In genomic region chr22:19607198-19608113, GRCh38 we compare ENCODE assay signal across 10 cellular contexts.
A peak's percentile ranks its signal among the peaks of the same experiment; 100 is the strongest.
DNase-seq lines count a peak whose midpoint lies in the region; ATAC-seq, FAIRE-seq and TF ChIP-seq lines count a peak whose summit lies in the region.
"Had no signal": no experiment of that assay in that cellular context is flagged by ENCODE, and none has a peak within 500 bp of the region (broad histone marks: within the 10 kb centered on the region; RNA-seq: fewer than 3 reads in every experiment).

No MANE protein-coding gene starts in this region.

- TF ChIP-seq CTCF in GM20000 (IDR thresholded peaks at IDR 0.05; ENCODE audit: extremely low read depth, missing control alignments) (no peak), OCI-LY7 (conservative IDR thresholded peaks at IDR 0.05; ENCODE audit: low read length) (no peak), bronchial epithelial cell (IDR thresholded peaks at IDR 0.05; ENCODE audit: insufficient read depth, low read length, severe bottlenecking) (no peak), pancreas (IDR thresholded peaks at IDR 0.05) (no peak), Calu3 (IDR thresholded peaks at IDR 0.05; ENCODE audit: unreplicated experiment) (no peak)

- no peaks in the 10 kb centered on the region for H3K4me1 Mint-ChIP-seq in Calu3 (ENCODE audit: low read depth, unreplicated experiment)

- H3K4me2 ChIP-seq in OCI-LY7 (ENCODE audit: low read length), result peak overlapping the region; percentile 24; the same call in 1 of the 2 replicates

- H3K79me2 ChIP-seq in OCI-LY7 (ENCODE audit: insufficient read depth, low read depth, low read length), result no peaks in the 10 kb centered on the region

- H3K27me3 Mint-ChIP-seq in Calu3 (ENCODE audit: unreplicated experiment), result peaks cover 89% of the 10 kb centered on the region

- intact Hi-C loops in OCI-LY7 (cut with micrococcal nuclease; ENCODE audit: unreplicated experiment) (no loop called here), pancreas (cut with DNase I) (no loop called here), Calu3 (cut with micrococcal nuclease; ENCODE audit: unreplicated experiment) (no loop called here)

- peak; percentile 33 for DNase-seq in GM20000 (ENCODE audit: low spot score)
- peak; percentile 26 for DNase-seq in OCI-LY7 (ENCODE audit: low spot score)
- DNase-seq in bronchial epithelial cell (ENCODE audit: low read depth), result peak; percentile 83
- DNase-seq in pancreas, result peak in 5 of 6 donors; percentile 27 to 64 (median 46)
- DNase-seq in NCI-H82 treated with DMSO at 0.1 percent for 48 hours (lab: John Stamatoyannopoulos, UW; ENCODE audit: unreplicated experiment), result no peak
- no peak for DNase-seq in Calu3
- DNase-seq: right cardiac atrium had no signal

- H3K4me1 ChIP-seq in OCI-LY7 (ENCODE audit: insufficient read depth, low read length, poor library complexity, severe bottlenecking), result peaks cover 22% of the 10 kb centered on the region
- no peaks in the 10 kb centered on the region for H3K4me1 ChIP-seq in pancreas

- H3K4me3 ChIP-seq in OCI-LY7 (ENCODE audit: low read depth, low read length, poor library complexity, severe bottlenecking) (no peak overlapping the region), bronchial epithelial cell (ENCODE audit: low read depth, low read length) (no peak overlapping the region), pancreas (no peak overlapping the region)

- peak; percentile 64 to 95 (median 90) for ATAC-seq in pancreas
- ATAC-seq in HG03521 (IDR thresholded peaks at IDR 0.05; ENCODE audit: unreplicated experiment), result no peak
- no peak for ATAC-seq in HG02870 (IDR thresholded peaks at IDR 0.05; ENCODE audit: unreplicated experiment)

- H4K20me1 ChIP-seq in OCI-LY7 (ENCODE audit: insufficient read depth, low read length), result no peaks in the 10 kb centered on the region

- no peaks in the 10 kb centered on the region for H3K9me2 ChIP-seq in OCI-LY7 (ENCODE audit: insufficient read depth, low read length)

- no peaks in the 10 kb centered on the region for H3K36me3 ChIP-seq in OCI-LY7 (ENCODE audit: insufficient read depth, low read length)
- H3K36me3 ChIP-seq in bronchial epithelial cell (ENCODE audit: control insufficient read depth, insufficient read depth, low read length), result no peaks in the 10 kb centered on the region
- H3K36me3 ChIP-seq in pancreas, result no peaks in the 10 kb centered on the region

- no peaks in the 10 kb centered on the region for H3K27me3 ChIP-seq in bronchial epithelial cell (ENCODE audit: control insufficient read depth, insufficient read depth, low read length)
- peaks cover 0 to 9% (median 0%) of the 10 kb centered on the region in 4 donors for H3K27me3 ChIP-seq in pancreas

- WGBS in pancreas, 2 donors, result 16 to 19% methylated on average over 29 of the region's 29 CpGs

- no peaks in the 10 kb centered on the region for H3K9me3 ChIP-seq in OCI-LY7 (ENCODE audit: low read length)
- H3K9me3 ChIP-seq in pancreas, result no peaks in the 10 kb centered on the region

- H3K9me3 Mint-ChIP-seq in Calu3 (ENCODE audit: low read depth, unreplicated experiment), result no peaks in the 10 kb centered on the region

- no peak overlapping the region for H3K4me3 Mint-ChIP-seq in Calu3 (ENCODE audit: low read depth, unreplicated experiment)

- BruUV-seq in OCI-LY7 (replicated peaks; lab: Mats Ljungman, UMichigan) (no TSS peak), Calu3 (replicated peaks; lab: Mats Ljungman, UMichigan) (no TSS peak)

- H2AFZ ChIP-seq in OCI-LY7 (ENCODE audit: low read length), result no peak overlapping the region

- POLR2A ChIA-PET in OCI-LY7 (lab: Charles Lee), result interaction anchor here (1.4 kb wide), 1 partner anchor 8 kb away, joined by 3 read pairs; no protein-coding TSS in a partner anchor

- CTCF ChIA-PET in OCI-LY7 (lab: Charles Lee; ENCODE audit: unreplicated experiment) (no interaction called here), Calu3 (lab: Charles Lee) (interaction anchor here (1.5 kb wide), 1 partner anchor 14 kb away, joined by 4 read pairs; no protein-coding TSS in a partner anchor)

- peak; percentile 89 for FAIRE-seq in bronchial epithelial cell (lab: Jason Lieb, UNC)
- FAIRE-seq in pancreas (lab: Jason Lieb, UNC), result no peak
- FAIRE-seq: colon had no signal

- no peak overlapping the region for H3K27ac Mint-ChIP-seq in Calu3 (ENCODE audit: unreplicated experiment)

- no peaks in the 10 kb centered on the region for H3K36me3 Mint-ChIP-seq in Calu3 (ENCODE audit: insufficient read depth, unreplicated experiment)

- H3K27ac ChIP-seq in OCI-LY7 (ENCODE audit: low read depth, low read length, poor library complexity, severe bottlenecking) (no peak overlapping the region), pancreas (peak overlapping the region in 1 of 4 donors; percentile 44)

Comparison
In these comparisons a context has a peak if more than half of its experiments do, and no peak if none do; other contexts are left out.
1. DNase-seq: peak in GM20000 (single experiment), OCI-LY7 (single experiment), bronchial epithelial cell (single experiment) and pancreas (5 of 6); none in NCI-H82 treated with DMSO at 0.1 percent for 48 hours (single experiment) and Calu3 (single experiment).
2. ATAC-seq: peak in pancreas (4 of 4); none in HG03521 (single experiment) and HG02870 (single experiment).